ENCODE assay signal across 8 cellular contexts in genomic region chr17:47941246-47941997, GRCh38.
A peak's percentile ranks its signal among the peaks of the same experiment; 100 is the strongest.
DNase-seq lines count a peak whose midpoint lies in the region; ATAC-seq, FAIRE-seq and TF ChIP-seq lines count a peak whose summit lies in the region.

PNPO (plus strand) TSS chr17:47941571; CDS start chr17:47941676, 105 bp downstream.

- no peak for TF ChIP-seq CTCF in AG09309 (IDR thresholded peaks at IDR 0.05; ENCODE audit: control insufficient read depth, insufficient read depth, low read depth, low read length, missing control alignments)

- peak within 1 kb of the TSS; percentile 81 for H3K4me3 Mint-ChIP-seq in central memory CD8-positive, alpha-beta T cell

- no peaks in the 10 kb centered on the region for H3K27me3 Mint-ChIP-seq in central memory CD8-positive, alpha-beta T cell

- peaks cover 41% of the 10 kb centered on the region for H3K4me1 Mint-ChIP-seq in central memory CD8-positive, alpha-beta T cell

- DNase-seq in AG09309 (ENCODE audit: low read depth): peak; percentile 93
- peak; percentile 91 for DNase-seq in NCI-H345 treated with DMSO at 0.1 percent for 48 hours (lab: John Stamatoyannopoulos, UW; ENCODE audit: unreplicated experiment)
- DNase-seq in activated CD4-positive, CD25-positive, alpha-beta regulatory T cell treated with anti-CD3 and anti-CD28 coated beads, Interleukin-2, amount 50 U/mL, for 16 hours (ENCODE audit: low read depth, low spot score): peak; percentile 91
- DNase-seq in central memory CD8-positive, alpha-beta T cell (ENCODE audit: low spot score in 2 of 2): peak; percentile 80 to 90
- peak; percentile 87 for DNase-seq in stimulated activated CD4-positive, alpha-beta T cell treated with anti-CD3 and anti-CD28 coated beads, Interleukin-12 subunit alpha, Interleukin-12 subunit beta, amount 100 ng/mL, for 4 hours

- FAIRE-seq in islet of Langerhans (lab: Jason Lieb, UNC): peak; percentile 96

- peak within 1 kb of the TSS; percentile 85 for H3K4me3 ChIP-seq in AG09309 (ENCODE audit: control insufficient read depth, low read depth, low read length)

- H3K27ac Mint-ChIP-seq in central memory CD8-positive, alpha-beta T cell (ENCODE audit: low read depth): peak within 1 kb of the TSS; percentile 85

- peaks cover 6% of the 10 kb centered on the region for H3K36me3 Mint-ChIP-seq in central memory CD8-positive, alpha-beta T cell (ENCODE audit: insufficient read depth)

- peak; percentile 91 for ATAC-seq in GM19023 (IDR thresholded peaks at IDR 0.05; ENCODE audit: unreplicated experiment)
- peak; percentile 91 for ATAC-seq in HG03280 (IDR thresholded peaks at IDR 0.05; ENCODE audit: unreplicated experiment)
- peak; percentile 98 for ATAC-seq in central memory CD8-positive, alpha-beta T cell (replicated peaks; ENCODE audit: extremely low read depth, poor library complexity, severe bottlenecking)

- no peaks in the 10 kb centered on the region for H3K9me3 Mint-ChIP-seq in central memory CD8-positive, alpha-beta T cell

Comparison
In these comparisons a context has a peak if more than half of its experiments do, and no peak if none do; other contexts are left out.
1. Peak in every context shown above with its lines: DNase-seq, ATAC-seq and H3K4me3 ChIP-seq.